8 cellular contexts compared by ENCODE assay signal in genomic region chr1:117607471-117607870, GRCh38.
DNase-seq lines count a peak whose midpoint lies in the region; ATAC-seq lines count a peak whose summit lies in the region.

No MANE protein-coding gene starts in this region.

- DNase-seq in NCI-H2107 treated with DMSO at 0.1 percent for 48 hours (lab: John Stamatoyannopoulos, UW; ENCODE audit: unreplicated experiment) (peak; percentile 57), NCI-H2107 (lab: John Stamatoyannopoulos, UW) (no peak), islet precursor cell (peak; percentile 50), COR-L47 (lab: John Stamatoyannopoulos, UW) (no peak)
- peak; percentile 69 for DNase-seq in activated CD8-positive, alpha-beta memory T cell treated with anti-CD3 and anti-CD28 coated beads for 24 hours
- peak; percentile 18 for DNase-seq in stimulated activated CD8-positive, alpha-beta memory T cell treated with anti-CD3 and anti-CD28 coated beads, Interleukin-4, amount 100 ng/mL, for 24 hours (ENCODE audit: low read depth)

- ATAC-seq in HG03432 (IDR thresholded peaks at IDR 0.05; ENCODE audit: unreplicated experiment) = no peak
- ATAC-seq in HG02678 (IDR thresholded peaks at IDR 0.05; ENCODE audit: unreplicated experiment) = no peak

Comparison
In these comparisons a context has a peak if more than half of its experiments do, and no peak if none do; other contexts are left out.
1. DNase-seq: peak in NCI-H2107 treated with DMSO at 0.1 percent for 48 hours (single experiment), activated CD8-positive, alpha-beta memory T cell treated with anti-CD3 and anti-CD28 coated beads for 24 hours (single experiment), islet precursor cell (single experiment) and stimulated activated CD8-positive, alpha-beta memory T cell treated with anti-CD3 and anti-CD28 coated beads, Interleukin-4, amount 100 ng/mL, for 24 hours (single experiment); none in NCI-H2107 (single experiment) and COR-L47 (single experiment).